ENCODE assay signal across 1 cellular context in genomic region chr1:39980555-39981313, GRCh38.
A peak's percentile ranks its signal among the peaks of the same experiment; 100 is the strongest.
TF ChIP-seq lines count a peak whose summit lies in the region.

No MANE protein-coding gene starts in this region.

TF ChIP-seq in K562, 482 proteins besides CTCF, POLR2A, EP300 and RAD21 (continues in another document):
- no peak for TF ChIP-seq NFIX (CRISPR knock-in tag; IDR thresholded peaks at IDR 0.05; ENCODE audit: low read depth)
- TF ChIP-seq NR2C2 (CRISPR knock-in tag; IDR thresholded peaks at IDR 0.05): no peak
- peak; percentile 41; the same call in 1 of the 2 replicates for TF ChIP-seq NR2C2 (tag; IDR thresholded peaks at IDR 0.05)
- no peak for TF ChIP-seq SRSF9 (IDR thresholded peaks at IDR 0.05; ENCODE audit: borderline replicate concordance, low read depth, low read length)
- TF ChIP-seq ZEB2 (IDR thresholded peaks at IDR 0.05): 0 out of 2 replicates have a peak, but pooled peaks have one; percentile 19
- no peak for TF ChIP-seq CHD4 (IDR thresholded peaks at IDR 0.05; ENCODE audit: insufficient read depth, insufficient replicate concordance, low read depth, low read length, poor library complexity, severe bottlenecking)
- no peak for TF ChIP-seq RBBP5 (IDR thresholded peaks at IDR 0.05; ENCODE audit: borderline replicate concordance, insufficient read depth, low read length, poor library complexity, severe bottlenecking)
- TF ChIP-seq HDAC1 (IDR thresholded peaks at IDR 0.05): no peak
- TF ChIP-seq ZSCAN29 (IDR thresholded peaks at IDR 0.05): no peak
- TF ChIP-seq, protein P1, sequence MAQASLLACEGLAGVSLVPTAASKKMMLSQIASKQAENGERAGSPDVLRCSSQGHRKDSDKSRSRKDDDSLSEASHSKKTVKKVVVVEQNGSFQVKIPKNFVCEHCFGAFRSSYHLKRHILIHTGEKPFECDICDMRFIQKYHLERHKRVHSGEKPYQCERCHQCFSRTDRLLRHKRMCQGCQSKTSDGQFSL (CRISPR knock-in tag; IDR thresholded peaks at IDR 0.05): no peak
- TF ChIP-seq, protein P1 (tag; IDR thresholded peaks at IDR 0.05): no peak
- TF ChIP-seq, protein P2, sequence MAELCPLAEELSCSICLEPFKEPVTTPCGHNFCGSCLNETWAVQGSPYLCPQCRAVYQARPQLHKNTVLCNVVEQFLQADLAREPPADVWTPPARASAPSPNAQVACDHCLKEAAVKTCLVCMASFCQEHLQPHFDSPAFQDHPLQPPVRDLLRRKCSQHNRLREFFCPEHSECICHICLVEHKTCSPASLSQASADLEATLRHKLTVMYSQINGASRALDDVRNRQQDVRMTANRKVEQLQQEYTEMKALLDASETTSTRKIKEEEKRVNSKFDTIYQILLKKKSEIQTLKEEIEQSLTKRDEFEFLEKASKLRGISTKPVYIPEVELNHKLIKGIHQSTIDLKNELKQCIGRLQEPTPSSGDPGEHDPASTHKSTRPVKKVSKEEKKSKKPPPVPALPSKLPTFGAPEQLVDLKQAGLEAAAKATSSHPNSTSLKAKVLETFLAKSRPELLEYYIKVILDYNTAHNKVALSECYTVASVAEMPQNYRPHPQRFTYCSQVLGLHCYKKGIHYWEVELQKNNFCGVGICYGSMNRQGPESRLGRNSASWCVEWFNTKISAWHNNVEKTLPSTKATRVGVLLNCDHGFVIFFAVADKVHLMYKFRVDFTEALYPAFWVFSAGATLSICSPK (IDR thresholded peaks at IDR 0.05; ENCODE audit: borderline replicate concordance): no peak
- no peak for TF ChIP-seq ZNF507 (tag; conservative IDR thresholded peaks at IDR 0.05)
- peak in 1 of 2 experiments; percentile 60; a peak in 1 of 4 replicates for TF ChIP-seq ETV6 (IDR thresholded peaks at IDR 0.05; ENCODE audit: borderline replicate concordance in 1 of 2, low read depth in 2 of 2, low read length in 1 of 2)
- TF ChIP-seq ETV6 (CRISPR knock-in tag; IDR thresholded peaks at IDR 0.05; ENCODE audit: borderline replicate concordance): no peak
- no peak for TF ChIP-seq SIN3B (IDR thresholded peaks at IDR 0.05; ENCODE audit: low read depth)
- TF ChIP-seq CTBP1 (IDR thresholded peaks at IDR 0.05; ENCODE audit: borderline replicate concordance): peak; percentile 80; the same call in 1 of the 2 replicates
- TF ChIP-seq ZNF764 (CRISPR knock-in tag; IDR thresholded peaks at IDR 0.05; ENCODE audit: low read depth): no peak
- TF ChIP-seq ZNF695 (CRISPR knock-in tag; IDR thresholded peaks at IDR 0.05): no peak
- no peak for TF ChIP-seq SRSF7 (optimal IDR thresholded peaks at IDR 0.05; ENCODE audit: low read depth, low read length)
- TF ChIP-seq RCOR1 (IDR thresholded peaks at IDR 0.05; ENCODE audit: borderline replicate concordance in 1 of 2, low read depth in 2 of 2, low read length in 2 of 2): peak in 1 of 2 experiments; percentile 86; a peak in 2 of 4 replicates
- TF ChIP-seq SOX6 (IDR thresholded peaks at IDR 0.05): peak; percentile 42; the same call in 1 of the 2 replicates
- TF ChIP-seq CHD2 (IDR thresholded peaks at IDR 0.05; ENCODE audit: low read depth, low read length): no peak
- TF ChIP-seq DIDO1 (tag; IDR thresholded peaks at IDR 0.05; ENCODE audit: low read depth): no peak
- TF ChIP-seq ZNF311 (CRISPR knock-in tag; IDR thresholded peaks at IDR 0.05): no peak
- no peak for TF ChIP-seq ZFP30 (CRISPR knock-in tag; IDR thresholded peaks at IDR 0.05; ENCODE audit: borderline replicate concordance)
- no peak for TF ChIP-seq SAFB2 (IDR thresholded peaks at IDR 0.05; ENCODE audit: borderline replicate concordance, low read depth, low read length, severe bottlenecking)
- no peak for TF ChIP-seq MEF2D (tag; conservative IDR thresholded peaks at IDR 0.05; ENCODE audit: low read depth)
- TF ChIP-seq USF1 (CRISPR knock-in tag; IDR thresholded peaks at IDR 0.05): no peak
- TF ChIP-seq, protein P3, sequence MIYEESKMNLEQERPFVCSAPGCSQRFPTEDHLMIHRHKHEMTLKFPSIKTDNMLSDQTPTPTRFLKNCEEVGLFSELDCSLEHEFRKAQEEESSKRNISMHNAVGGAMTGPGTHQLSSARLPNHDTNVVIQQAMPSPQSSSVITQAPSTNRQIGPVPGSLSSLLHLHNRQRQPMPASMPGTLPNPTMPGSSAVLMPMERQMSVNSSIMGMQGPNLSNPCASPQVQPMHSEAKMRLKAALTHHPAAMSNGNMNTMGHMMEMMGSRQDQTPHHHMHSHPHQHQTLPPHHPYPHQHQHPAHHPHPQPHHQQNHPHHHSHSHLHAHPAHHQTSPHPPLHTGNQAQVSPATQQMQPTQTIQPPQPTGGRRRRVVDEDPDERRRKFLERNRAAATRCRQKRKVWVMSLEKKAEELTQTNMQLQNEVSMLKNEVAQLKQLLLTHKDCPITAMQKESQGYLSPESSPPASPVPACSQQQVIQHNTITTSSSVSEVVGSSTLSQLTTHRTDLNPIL (CRISPR knock-in tag; IDR thresholded peaks at IDR 0.05): no peak
- TF ChIP-seq, protein P4, sequence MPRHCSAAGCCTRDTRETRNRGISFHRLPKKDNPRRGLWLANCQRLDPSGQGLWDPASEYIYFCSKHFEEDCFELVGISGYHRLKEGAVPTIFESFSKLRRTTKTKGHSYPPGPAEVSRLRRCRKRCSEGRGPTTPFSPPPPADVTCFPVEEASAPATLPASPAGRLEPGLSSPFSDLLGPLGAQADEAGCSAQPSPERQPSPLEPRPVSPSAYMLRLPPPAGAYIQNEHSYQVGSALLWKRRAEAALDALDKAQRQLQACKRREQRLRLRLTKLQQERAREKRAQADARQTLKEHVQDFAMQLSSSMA (CRISPR knock-in tag; IDR thresholded peaks at IDR 0.05): no peak
- no peak for TF ChIP-seq ZNF140 (CRISPR knock-in tag; IDR thresholded peaks at IDR 0.05)
- no peak for TF ChIP-seq HNRNPLL (IDR thresholded peaks at IDR 0.05; ENCODE audit: low read depth, low read length, poor library complexity, severe bottlenecking)
- no peak for TF ChIP-seq CEBPB (tag; IDR thresholded peaks at IDR 0.05)
- no peak for TF ChIP-seq KDM2B (CRISPR knock-in tag; IDR thresholded peaks at IDR 0.05)
- no peak for TF ChIP-seq ZNF212 (CRISPR knock-in tag; IDR thresholded peaks at IDR 0.05)
- TF ChIP-seq PATZ1 (CRISPR knock-in tag; IDR thresholded peaks at IDR 0.05; ENCODE audit: borderline replicate concordance): no peak
- no peak for TF ChIP-seq ETV1 (tag; conservative IDR thresholded peaks at IDR 0.05; ENCODE audit: low read depth)
- TF ChIP-seq ZHX1 (conservative IDR thresholded peaks at IDR 0.05; ENCODE audit: low read length): no peak
- TF ChIP-seq SIN3A (IDR thresholded peaks at IDR 0.05; ENCODE audit: borderline replicate concordance in 2 of 2, control insufficient read depth in 1 of 2, low read depth in 2 of 2, low read length in 2 of 2): no peak
- TF ChIP-seq MXI1 (IDR thresholded peaks at IDR 0.05; ENCODE audit: low read depth, low read length): no peak
- no peak for TF ChIP-seq JUNB (CRISPR knock-in tag; conservative IDR thresholded peaks at IDR 0.05)
- no peak for TF ChIP-seq GATA2 (CRISPR knock-in tag; IDR thresholded peaks at IDR 0.05)
- no peak for TF ChIP-seq SIRT6 (IDR thresholded peaks at IDR 0.05; ENCODE audit: low read depth, low read length)
- peak; percentile 28; the same call in 1 of the 2 replicates for TF ChIP-seq ZFX (CRISPR knock-in tag; IDR thresholded peaks at IDR 0.05)
- TF ChIP-seq NRF1 (conservative IDR thresholded peaks at IDR 0.05 in 1 of 2, IDR thresholded peaks at IDR 0.05 in 1 of 2): peak in 1 of 2 experiments; percentile 32; a peak in 1 of 4 replicates
- TF ChIP-seq RNF2 (IDR thresholded peaks at IDR 0.05): peak; percentile 33; the same call in 1 of the 2 replicates
- no peak for TF ChIP-seq ZNF766 (CRISPR knock-in tag; conservative IDR thresholded peaks at IDR 0.05)
- no peak for TF ChIP-seq GTF2B (IDR thresholded peaks at IDR 0.05; ENCODE audit: extremely low read depth, insufficient read length)
- no peak for TF ChIP-seq STAT5A (IDR thresholded peaks at IDR 0.05; ENCODE audit: borderline replicate concordance, low read length)
- TF ChIP-seq ADNP (tag; IDR thresholded peaks at IDR 0.05): no peak
- TF ChIP-seq KAT8 (IDR thresholded peaks at IDR 0.05; ENCODE audit: low read depth): no peak
- no peak for TF ChIP-seq MTA3 (IDR thresholded peaks at IDR 0.05; ENCODE audit: borderline replicate concordance)
- no peak for TF ChIP-seq PKNOX1 (IDR thresholded peaks at IDR 0.05)
- no peak for TF ChIP-seq REST (CRISPR knock-in tag; IDR thresholded peaks at IDR 0.05; ENCODE audit: low read depth)
- TF ChIP-seq PCBP2 (IDR thresholded peaks at IDR 0.05; ENCODE audit: low read depth, low read length, poor library complexity, severe bottlenecking): no peak
- TF ChIP-seq CCNT2 (IDR thresholded peaks at IDR 0.05; ENCODE audit: borderline replicate concordance, extremely low read depth, insufficient read length, low read depth, low read length): no peak
